In the genomic region with DNA sequence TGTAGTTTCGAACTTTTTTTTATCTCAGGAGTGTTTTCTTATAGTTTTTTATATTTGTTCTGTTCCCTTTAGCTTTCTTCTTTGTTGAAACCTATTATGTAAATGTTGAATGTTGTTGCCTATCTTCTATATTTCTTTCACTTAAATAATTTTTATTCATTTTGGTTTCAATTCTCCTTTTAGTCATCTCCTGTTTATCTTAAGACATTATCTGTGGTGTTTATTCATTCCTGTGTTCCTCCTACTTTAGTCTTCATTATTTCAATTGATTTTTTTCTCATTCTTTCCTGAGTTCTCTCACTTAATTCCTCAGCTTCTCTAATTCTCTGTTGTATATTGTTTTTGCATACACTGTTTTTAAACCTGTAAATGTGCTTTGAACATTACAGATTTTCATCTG, we compare ENCODE assay signal across 27 cellular contexts.
"Had no signal": no experiment of that assay in that cellular context is flagged by ENCODE, and none has a peak within 500 bp of the region (broad histone marks: within the 10 kb centered on the region; RNA-seq: fewer than 3 reads in every experiment).

No MANE protein-coding gene starts in this region.

- H3K27me3 ChIP-seq: left lung, pancreas, spleen, suprapubic skin, tibial artery, uterus had no signal

- H3K27me3 Mint-ChIP-seq: naive thymus-derived CD8-positive, alpha-beta T cell; stimulated activated naive CD8-positive, alpha-beta T cell treated with anti-CD3 and anti-CD28 coated beads, Interleukin-15, Interleukin-2, amounts not matched to agents 100 ng/mL and 50 ng/mL, for 24 hours had no signal

- H3K4me3 ChIP-seq: left lung, lower lobe of right lung, pancreas, prostate gland, skin epidermis, spleen, suprapubic skin, thoracic aorta, tibial artery, uterus had no signal

- DNase-seq: left colon; left lung; lower lobe of right lung; mammary epithelial cell; mesenchymal stem cell; naive thymus-derived CD8-positive, alpha-beta T cell; nucleus accumbens; pancreas; posterior cingulate gyrus; retina; right cardiac atrium; spleen; stimulated activated CD4-positive, alpha-beta T cell treated with anti-CD3 and anti-CD28 coated beads, Interleukin-4, amount 100 ng/mL, for 24 hours; stimulated activated naive CD4-positive, alpha-beta T cell; tibial artery; trophoblast cell; uterus had no signal

- FAIRE-seq: keratinocyte, pancreas had no signal

- H3K4me1 ChIP-seq: left lung, lower lobe of right lung, pancreas, prostate gland, spleen, tibial artery, uterus had no signal

- H3K27ac Mint-ChIP-seq: nephron; stimulated activated naive CD8-positive, alpha-beta T cell treated with anti-CD3 and anti-CD28 coated beads, Interleukin-15, Interleukin-2, amounts not matched to agents 100 ng/mL and 50 ng/mL, for 24 hours had no signal

- H3K36me3 ChIP-seq: prostate gland, thoracic aorta, uterus had no signal

- H3K27ac ChIP-seq: left lung, lower lobe of right lung, pancreas, prostate gland, spleen, suprapubic skin, thoracic aorta, tibial artery, uterus had no signal

- H3K9me3 ChIP-seq: lower lobe of right lung, pancreas, prostate gland, suprapubic skin had no signal

- ATAC-seq: left colon; left lung; lower lobe of right lung; naive thymus-derived CD8-positive, alpha-beta T cell; pancreas; right cardiac atrium; sciatic nerve; stimulated activated effector memory CD8-positive, alpha-beta T cell treated with anti-CD3 and anti-CD28 coated beads, Interleukin-12 subunit alpha, Interleukin-12 subunit beta, amount 100 ng/mL, for 72 hours had no signal

- H3K4me3 Mint-ChIP-seq: naive thymus-derived CD8-positive, alpha-beta T cell; nephron; neural crest cell; stimulated activated effector memory CD8-positive, alpha-beta T cell treated with anti-CD3 and anti-CD28 coated beads, Interleukin-12 subunit alpha, Interleukin-12 subunit beta, amount 100 ng/mL, for 72 hours; stimulated activated naive CD8-positive, alpha-beta T cell treated with anti-CD3 and anti-CD28 coated beads, Interleukin-15, Interleukin-2, amounts not matched to agents 100 ng/mL and 50 ng/mL, for 24 hours had no signal

- H3K4me1 Mint-ChIP-seq: nephron, neural crest cell had no signal
